18 cellular contexts compared by ENCODE assay signal in genomic region chr2:19460761-19461160, GRCh38.
"Had no signal": no experiment of that assay in that cellular context is flagged by ENCODE, and none has a peak within 500 bp of the region (broad histone marks: within the 10 kb centered on the region; RNA-seq: fewer than 3 reads in every experiment).

No MANE protein-coding gene starts in this region.

- H3K4me1 ChIP-seq: SJSA1 had no signal

- H3K36me3 Mint-ChIP-seq: IgD-negative memory B cell, T-cell had no signal

- H3K27ac Mint-ChIP-seq: IgD-negative memory B cell, T-cell had no signal

- H3K9me3 ChIP-seq: SJSA1 had no signal

- H3K36me3 ChIP-seq: SJSA1 had no signal

- H3K27me3 Mint-ChIP-seq: IgD-negative memory B cell had no signal

- H3K4me1 Mint-ChIP-seq: T-cell had no signal

- FAIRE-seq: K562, RCC 7860 had no signal

- H3K9me3 Mint-ChIP-seq: T-cell had no signal

- H3K4me3 Mint-ChIP-seq: IgD-negative memory B cell, T-cell had no signal

- DNase-seq: NCI-H1092, NCI-H1105 treated with DMSO at 0.1 percent for 48 hours, NCI-H1417 treated with DMSO at 0.1 percent for 48 hours, NCI-H1694 treated with DMSO at 0.1 percent for 48 hours, NCI-H1930, NCI-H2081, NCI-H2107, NCI-H2227 treated with DMSO at 0.1 percent for 48 hours, NCI-H526, Right ventricle myocardium superior, RPMI8226, SIG-M5, T-cell had no signal

- H3K27ac ChIP-seq: SJSA1, SK-N-MC had no signal

- ATAC-seq: K562, T-cell had no signal

- H3K4me3 ChIP-seq: K562, SJSA1 had no signal
